8 cellular contexts compared by ENCODE assay signal in genomic region chr14:53295985-53296582, GRCh38.
DNase-seq lines count a peak whose midpoint lies in the region; ATAC-seq, FAIRE-seq and TF ChIP-seq lines count a peak whose summit lies in the region.

No MANE protein-coding gene starts in this region.

- H3K4me1 ChIP-seq in A673 (ENCODE audit: insufficient read depth, low read length, poor library complexity, severe bottlenecking) (no peaks in the 10 kb centered on the region), GM12878 (ENCODE audit: control insufficient read depth, insufficient read depth, low read length) (no peaks in the 10 kb centered on the region)

- RAD21 ChIA-PET in GM12878 (lab: Charles Lee; ENCODE audit: unreplicated experiment) = interaction anchor here (0.7 to 2.0 kb wide), 5 partner anchors 9 to 1052 kb away, joined by 3 to 16 read pairs (median 3); no protein-coding TSS in a partner anchor

- peak; percentile 49 for DNase-seq in A673 (ENCODE audit: low spot score)
- peak; percentile 22 for DNase-seq in DMS79 (lab: John Stamatoyannopoulos, UW)
- DNase-seq in NCI-H1105 (lab: John Stamatoyannopoulos, UW) = peak; percentile 29
- DNase-seq in GM12878 (ENCODE audit: low read depth, low spot score) = no peak
- peak; percentile 38 for DNase-seq in kidney tubule cell (ENCODE audit: low spot score)
- no peak for DNase-seq in activated effector memory CD4-positive, alpha-beta T cell treated with anti-CD3 and anti-CD28 coated beads, Interleukin-2, amount 50 U/mL, for 16 hours

- TF ChIP-seq RAD21 in GM12878 (IDR thresholded peaks at IDR 0.05; ENCODE audit: insufficient read depth, low read depth, low read length) = peak; percentile 32; the same call in 1 of the 2 replicates

- peak; percentile 61 for FAIRE-seq in GM12878 (lab: Jason Lieb, UNC)

- H3K4me3 ChIP-seq in A673 (ENCODE audit: low read depth, low read length, poor library complexity, severe bottlenecking) = no peak overlapping the region
- no peak overlapping the region for H3K4me3 ChIP-seq in GM12878

- intact Hi-C loops in A673 (cut with micrococcal nuclease; ENCODE audit: unreplicated experiment) (loop anchor here (2.0 kb wide), 1 partner anchor 1051 kb away; no protein-coding TSS in a partner anchor), GM12878 (cut with micrococcal nuclease; ENCODE audit: unreplicated experiment) (loop anchor here (2.0 kb wide), 1 partner anchor 1053 kb away; no protein-coding TSS in a partner anchor)

- ATAC-seq in GM12878 (peak; percentile 63), HG03108 (IDR thresholded peaks at IDR 0.05; ENCODE audit: unreplicated experiment) (no peak)
- ATAC-seq in stimulated activated memory B cell treated with anti-CD40 and anti-IgM and Interleukin-4, amounts not matched to agents 10 μg/mL and 1 μg/mL and 100 μg/mL, for 72 hours = no peak

- H3K4me3 Mint-ChIP-seq in stimulated activated memory B cell treated with anti-CD40 and anti-IgM and Interleukin-4, amounts not matched to agents 10 μg/mL and 1 μg/mL and 100 μg/mL, for 72 hours = no peak overlapping the region

- no peaks in the 10 kb centered on the region for H3K9me3 Mint-ChIP-seq in stimulated activated memory B cell treated with anti-CD40 and anti-IgM and Interleukin-4, amounts not matched to agents 10 μg/mL and 1 μg/mL and 100 μg/mL, for 72 hours

- no peaks in the 10 kb centered on the region for H3K36me3 ChIP-seq in A673 (ENCODE audit: insufficient read depth, low read length, poor library complexity, severe bottlenecking)
- no peaks in the 10 kb centered on the region for H3K36me3 ChIP-seq in GM12878 (ENCODE audit: control insufficient read depth in 2 of 2, insufficient read depth in 2 of 2, low read length in 1 of 2)

- TF ChIP-seq CTCF in A673 (conservative IDR thresholded peaks at IDR 0.05; ENCODE audit: low read depth, low read length) (peak; percentile 74), GM12878 (IDR thresholded peaks at IDR 0.05 in 2 of 3, conservative IDR thresholded peaks at IDR 0.05 in 1 of 3; ENCODE audit: control insufficient read depth in 2 of 3, extremely low read depth in 1 of 3, insufficient read depth in 1 of 3, low read depth in 3 of 3, low read length in 3 of 3) (peak; percentile 49 to 55 (median 52); a peak in 5 of 6 replicates)

- H3K9ac ChIP-seq in GM12878 (ENCODE audit: control insufficient read depth, insufficient read depth, low read length) = no peak overlapping the region

- no peak overlapping the region for H3K27ac Mint-ChIP-seq in stimulated activated memory B cell treated with anti-CD40 and anti-IgM and Interleukin-4, amounts not matched to agents 10 μg/mL and 1 μg/mL and 100 μg/mL, for 72 hours

- no peaks in the 10 kb centered on the region for H4K20me1 ChIP-seq in GM12878 (ENCODE audit: control insufficient read depth, insufficient read depth)

- BruUV-seq in A673 (replicated peaks; lab: Mats Ljungman, UMichigan) (no TSS peak), GM12878 (replicated peaks; lab: Mats Ljungman, UMichigan) (no TSS peak)

- CTCF ChIA-PET in A673 (lab: Charles Lee) (interaction anchor here (0.6 to 1.4 kb wide), 5 partner anchors 9 to 1052 kb away, joined by 3 to 12 read pairs (median 4); no protein-coding TSS in a partner anchor), GM12878 (lab: Yijun Ruan, JAX) (interaction anchor here (0.6 to 2.8 kb wide), 37 partner anchors 10 to 1294 kb away, joined by 3 to 48 read pairs (median 4); no protein-coding TSS in a partner anchor)

- H3K9me3 ChIP-seq in A673 (ENCODE audit: low read depth, low read length, poor library complexity, severe bottlenecking) = no peaks in the 10 kb centered on the region
- H3K9me3 ChIP-seq in GM12878 (replicated peaks; ENCODE audit: control insufficient read depth, insufficient read depth, low read length) = no peaks in the 10 kb centered on the region

- H2AFZ ChIP-seq in GM12878 (ENCODE audit: control insufficient read depth, low read depth, low read length) = no peak overlapping the region

- no peaks in the 10 kb centered on the region for H3K4me1 Mint-ChIP-seq in stimulated activated memory B cell treated with anti-CD40 and anti-IgM and Interleukin-4, amounts not matched to agents 10 μg/mL and 1 μg/mL and 100 μg/mL, for 72 hours

- no peak for TF ChIP-seq EP300 in GM12878 (IDR thresholded peaks at IDR 0.05; ENCODE audit: borderline replicate concordance in 1 of 2, control insufficient read depth in 1 of 2, low read depth in 2 of 2, low read length in 2 of 2)

- H3K4me2 ChIP-seq in GM12878 (ENCODE audit: control insufficient read depth, insufficient read depth) = no peak overlapping the region

- no peaks in the 10 kb centered on the region for H3K79me2 ChIP-seq in GM12878 (ENCODE audit: control insufficient read depth, insufficient read depth, low read length)

- in situ Hi-C loops in GM12878 (cut with MboI) = no loop called here

- no peaks in the 10 kb centered on the region for H3K27me3 Mint-ChIP-seq in stimulated activated memory B cell treated with anti-CD40 and anti-IgM and Interleukin-4, amounts not matched to agents 10 μg/mL and 1 μg/mL and 100 μg/mL, for 72 hours

- H3K27ac ChIP-seq in A673 (ENCODE audit: low read depth, low read length, poor library complexity, severe bottlenecking) = no peak overlapping the region
- no peak overlapping the region for H3K27ac ChIP-seq in GM12878 (ENCODE audit: control insufficient read depth, insufficient read depth)

- H3K36me3 Mint-ChIP-seq in stimulated activated memory B cell treated with anti-CD40 and anti-IgM and Interleukin-4, amounts not matched to agents 10 μg/mL and 1 μg/mL and 100 μg/mL, for 72 hours = no peaks in the 10 kb centered on the region

- H3K27me3 ChIP-seq in A673 (replicated peaks; ENCODE audit: insufficient read depth, low read depth, low read length, poor library complexity) = peaks cover 3% of the 10 kb centered on the region
- H3K27me3 ChIP-seq in GM12878 (replicated peaks in 1 of 2; ENCODE audit: control insufficient read depth in 2 of 2, insufficient read depth in 2 of 2, low read length in 1 of 2) = no peaks in the 10 kb centered on the region

- 50% methylated on average over 9 of the region's 9 CpGs for WGBS in GM12878 (ENCODE audit: insufficient coverage, insufficient replicate concordance, low lambda C conversion rate, missing lambda C conversion rate)

- SMC1A ChIA-PET in GM12878 (lab: Charles Lee; ENCODE audit: uncharacterized antibody, unreplicated experiment) = interaction anchor here (0.6 to 3.6 kb wide), 11 partner anchors 10 to 1052 kb away, joined by 3 to 18 read pairs (median 3); partner anchors contain the start of gene DDHD1

- POLR2A ChIA-PET in A673 (lab: Charles Lee; ENCODE audit: low non-redundant PET) (no interaction called here), GM12878 (lab: Charles Lee) (no interaction called here)

- no peak for TF ChIP-seq POLR2A in GM12878 (IDR thresholded peaks at IDR 0.05; ENCODE audit: low read depth, low read length)

TF ChIP-seq in GM12878, 131 proteins besides CTCF, POLR2A, EP300 and RAD21:
- TF ChIP-seq, protein P1, sequence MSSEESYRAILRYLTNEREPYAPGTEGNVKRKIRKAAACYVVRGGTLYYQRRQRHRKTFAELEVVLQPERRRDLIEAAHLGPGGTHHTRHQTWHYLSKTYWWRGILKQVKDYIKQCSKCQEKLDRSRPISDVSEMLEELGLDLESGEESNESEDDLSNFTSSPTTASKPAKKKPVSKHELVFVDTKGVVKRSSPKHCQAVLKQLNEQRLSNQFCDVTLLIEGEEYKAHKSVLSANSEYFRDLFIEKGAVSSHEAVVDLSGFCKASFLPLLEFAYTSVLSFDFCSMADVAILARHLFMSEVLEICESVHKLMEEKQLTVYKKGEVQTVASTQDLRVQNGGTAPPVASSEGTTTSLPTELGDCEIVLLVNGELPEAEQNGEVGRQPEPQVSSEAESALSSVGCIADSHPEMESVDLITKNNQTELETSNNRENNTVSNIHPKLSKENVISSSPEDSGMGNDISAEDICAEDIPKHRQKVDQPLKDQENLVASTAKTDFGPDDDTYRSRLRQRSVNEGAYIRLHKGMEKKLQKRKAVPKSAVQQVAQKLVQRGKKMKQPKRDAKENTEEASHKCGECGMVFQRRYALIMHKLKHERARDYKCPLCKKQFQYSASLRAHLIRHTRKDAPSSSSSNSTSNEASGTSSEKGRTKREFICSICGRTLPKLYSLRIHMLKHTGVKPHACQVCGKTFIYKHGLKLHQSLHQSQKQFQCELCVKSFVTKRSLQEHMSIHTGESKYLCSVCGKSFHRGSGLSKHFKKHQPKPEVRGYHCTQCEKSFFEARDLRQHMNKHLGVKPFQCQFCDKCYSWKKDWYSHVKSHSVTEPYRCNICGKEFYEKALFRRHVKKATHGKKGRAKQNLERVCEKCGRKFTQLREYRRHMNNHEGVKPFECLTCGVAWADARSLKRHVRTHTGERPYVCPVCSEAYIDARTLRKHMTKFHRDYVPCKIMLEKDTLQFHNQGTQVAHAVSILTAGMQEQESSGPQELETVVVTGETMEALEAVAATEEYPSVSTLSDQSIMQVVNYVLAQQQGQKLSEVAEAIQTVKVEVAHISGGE (CRISPR knock-in tag; IDR thresholded peaks at IDR 0.05) = no peak
- TF ChIP-seq MLLT1 (IDR thresholded peaks at IDR 0.05) = 0 out of 2 replicates have a peak, but pooled peaks have one; percentile 39
- TF ChIP-seq SMC3 (IDR thresholded peaks at IDR 0.05; ENCODE audit: borderline replicate concordance, low read length) = peak; percentile 40; the same call in 1 of the 2 replicates
TF ChIP-seq in GM12878: peak in this region for 2.

Comparison
In these comparisons a context has a peak if more than half of its experiments do, and no peak if none do; other contexts are left out.
1. DNase-seq: peak in A673 (single experiment), DMS79 (single experiment), NCI-H1105 (single experiment) and kidney tubule cell (single experiment); none in GM12878 (single experiment) and activated effector memory CD4-positive, alpha-beta T cell treated with anti-CD3 and anti-CD28 coated beads, Interleukin-2, amount 50 U/mL, for 16 hours (single experiment).